In genomic region chr19:2933490-2933910, GRCh38 we compare ENCODE assay signal across 17 cellular contexts. TPM values are rescaled to one million over a fixed set of nuclear protein-coding genes. Genes with fewer than 3 reads are reported as not detected.
"Had no signal": no experiment of that assay in that cellular context is flagged by ENCODE, and none has a peak within 500 bp of the region (broad histone marks: within the 10 kb centered on the region; RNA-seq: fewer than 3 reads in every experiment).

No MANE protein-coding gene starts in this region.

- H3K27me3 ChIP-seq: cardiac muscle cell, gastrocnemius medialis, neural progenitor cell, ovary, tibial nerve had no signal

- H3K4me1 ChIP-seq: gastrocnemius medialis, neural progenitor cell, tibial nerve had no signal

- H3K9ac ChIP-seq: neural progenitor cell had no signal

- H3K4me1 Mint-ChIP-seq: activated naive CD8-positive, alpha-beta T cell treated with anti-CD3 and anti-CD28 coated beads, Interleukin-2, amount 10 ng/mL, durations not matched to agents 7 days and 5 days; neural progenitor cell had no signal

- H3K27ac ChIP-seq: cardiac muscle cell, epithelial cell of prostate, gastrocnemius medialis, neural progenitor cell, ovary, tibial nerve had no signal

- H3K27ac Mint-ChIP-seq: activated CD4-positive, alpha-beta memory T cell treated with anti-CD3 and anti-CD28 coated beads for 36 hours; activated naive CD8-positive, alpha-beta T cell treated with anti-CD3 and anti-CD28 coated beads, Interleukin-2, amount 10 ng/mL, durations not matched to agents 7 days and 5 days; neural progenitor cell; T-helper 2 cell treated with Interferon-gamma antibody and Interleukin-4, amounts not matched to agents 5 μg/mL and 100 μg/mL, for 36 hours had no signal

- ATAC-seq: gastrocnemius medialis, left ventricle myocardium superior had no signal

- H3K27me3 Mint-ChIP-seq: activated CD4-positive, alpha-beta memory T cell treated with anti-CD3 and anti-CD28 coated beads for 36 hours; activated naive CD8-positive, alpha-beta T cell treated with anti-CD3 and anti-CD28 coated beads, Interleukin-2, amount 10 ng/mL, durations not matched to agents 7 days and 5 days had no signal

- H3K4me3 ChIP-seq: cardiac muscle cell, neural progenitor cell, ovary, tibial nerve had no signal

- H3K4me3 Mint-ChIP-seq: activated CD4-positive, alpha-beta memory T cell treated with anti-CD3 and anti-CD28 coated beads for 36 hours; activated naive CD8-positive, alpha-beta T cell treated with anti-CD3 and anti-CD28 coated beads, Interleukin-2, amount 10 ng/mL, durations not matched to agents 7 days and 5 days; T-helper 2 cell treated with Interferon-gamma antibody and Interleukin-4, amounts not matched to agents 5 μg/mL and 100 μg/mL, for 36 hours had no signal

- H2AFZ ChIP-seq: neural progenitor cell had no signal

- H3K4me2 ChIP-seq: neural progenitor cell had no signal

- DNase-seq: activated CD4-positive, alpha-beta memory T cell treated with anti-CD3 and anti-CD28 coated beads for 36 hours; activated CD4-positive, CD25-positive, alpha-beta regulatory T cell treated with anti-CD3 and anti-CD28 coated beads, Interleukin-2, amount 50 U/mL, for 72 hours; activated gamma-delta T cell; activated naive CD8-positive, alpha-beta T cell treated with anti-CD3 and anti-CD28 coated beads, Interleukin-2, amount 10 ng/mL, durations not matched to agents 7 days and 5 days; activated T-cell treated with anti-CD3 and anti-CD28 coated beads, Interleukin-2, amount 50 U/mL, for 48 hours; effector CD4-positive, alpha-beta T cell; gastrocnemius medialis; left ventricle myocardium superior; ovary; stimulated activated CD4-positive, alpha-beta T cell treated with anti-CD3 and anti-CD28 coated beads, Interleukin-15, amount 100 ng/mL, for 24 hours; stimulated activated CD4-positive, alpha-beta T cell treated with anti-CD3 and anti-CD28 coated beads, Interleukin-4, amount 100 ng/mL, for 24 hours had no signal

- H3K36me3 ChIP-seq: ovary had no signal

RNA-seq across cellular contexts. Expression of gene ZNF57, which starts 32.8 kb away (rescaled TPM):
- total RNA-seq: astrocyte had no signal
